Comparison of ENCODE assay signal across 9 cellular contexts in the genomic region with DNA sequence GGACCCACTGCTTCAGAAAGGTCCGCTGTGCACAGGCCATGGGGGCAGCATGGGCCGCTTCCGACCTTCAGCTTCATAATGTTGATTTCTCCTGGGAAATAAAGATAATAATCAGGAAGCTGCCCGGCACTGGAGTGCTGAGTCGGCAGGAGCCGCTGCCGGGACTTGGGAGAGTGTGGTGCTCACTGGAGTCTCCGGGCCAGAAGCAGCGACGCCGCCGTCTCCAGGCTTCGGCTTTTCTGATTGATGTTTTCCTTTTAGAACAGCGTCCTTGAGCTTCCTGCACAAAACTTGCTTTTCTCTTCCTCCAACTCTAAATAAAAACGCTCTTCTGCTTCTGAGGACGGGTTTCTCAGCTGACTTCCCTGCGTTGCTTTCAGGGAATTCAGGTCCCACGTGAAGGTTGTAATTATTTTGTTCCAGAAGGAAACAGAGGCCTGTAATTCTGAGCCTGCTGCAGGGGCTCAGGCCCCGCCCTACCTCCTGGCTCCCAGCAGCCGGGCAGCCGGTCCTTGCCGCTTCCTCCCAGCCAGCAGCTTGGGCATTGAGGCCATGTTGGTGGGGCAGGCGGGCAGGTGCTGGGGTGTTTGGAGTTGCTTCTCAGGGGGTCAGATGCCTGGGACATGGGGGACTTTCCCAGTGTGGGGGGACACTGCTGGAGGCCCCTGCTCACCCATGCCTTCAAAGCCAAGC. TPM values are rescaled to one million over a fixed set of nuclear protein-coding genes. Genes with fewer than 3 reads are reported as not detected.
DNase-seq lines count a peak whose midpoint lies in the region; ATAC-seq and TF ChIP-seq lines count a peak whose summit lies in the region.
"Had no signal": no experiment of that assay in that cellular context is flagged by ENCODE, and none has a peak within 500 bp of the region (broad histone marks: within the 10 kb centered on the region; RNA-seq: fewer than 3 reads in every experiment).

No MANE protein-coding gene starts in this region.

- no peak for DNase-seq in LNCaP clone FGC (ENCODE audit: low read depth)
- DNase-seq in dorsolateral prefrontal cortex, result peak in 1 of 10 donors; percentile 40
- no peak for DNase-seq in right lobe of liver
- DNase-seq in substantia nigra (lab: John Stamatoyannopoulos, UW), result no peak
- no peak for DNase-seq in NCI-H1092 (lab: John Stamatoyannopoulos, UW)
- no peak for DNase-seq in stimulated activated CD4-positive, alpha-beta T cell treated with anti-CD3 and anti-CD28 coated beads, Interleukin-15, amount 100 ng/mL, for 24 hours
- no peak for DNase-seq in MG63
- DNase-seq in NCI-H128 (lab: John Stamatoyannopoulos, UW; ENCODE audit: unreplicated experiment), result no peak
- DNase-seq: activated naive CD8-positive, alpha-beta T cell treated with anti-CD3 and anti-CD28 coated beads, Interleukin-2, amount 10 ng/mL, durations not matched to agents 7 days and 5 days had no signal

- H3K4me3 ChIP-seq in LNCaP clone FGC (ENCODE audit: low read depth, low read length), result peak overlapping the region; percentile 17; the same call in 1 of the 2 replicates
- H3K4me3 ChIP-seq in dorsolateral prefrontal cortex, result peak overlapping the region in 6 of 59 donors; percentile 0 to 28 (median 16)
- H3K4me3 ChIP-seq in right lobe of liver, result no peak overlapping the region
- no peak overlapping the region for H3K4me3 ChIP-seq in MG63

- H3K27me3 ChIP-seq in dorsolateral prefrontal cortex (no peaks in the 10 kb centered on the region), right lobe of liver (no peaks in the 10 kb centered on the region), MG63 (no peaks in the 10 kb centered on the region)

- peak; percentile 30 to 42 (median 36) for ATAC-seq in right lobe of liver

- H3K27ac ChIP-seq in dorsolateral prefrontal cortex (peak overlapping the region in 56 of 59 donors; percentile 11 to 88 (median 75)), right lobe of liver (peak overlapping the region; percentile 21 to 60 (median 53)), substantia nigra (ENCODE audit: low read depth, low read length, poor library complexity, severe bottlenecking) (peak overlapping the region; percentile 5)

- peaks cover 0 to 9% (median 2%) of the 10 kb centered on the region in 4 donors for H3K4me1 ChIP-seq in right lobe of liver

- H3K9me3 ChIP-seq in right lobe of liver (no peaks in the 10 kb centered on the region), MG63 (no peaks in the 10 kb centered on the region)

- TF ChIP-seq POLR2A in right lobe of liver (IDR thresholded peaks at IDR 0.05), result no peak

- intact Hi-C loops in dorsolateral prefrontal cortex (cut with DNase I) (no loop called here), right lobe of liver (cut with DNase I) (no loop called here)

- TF ChIP-seq CTCF in LNCaP clone FGC (IDR thresholded peaks at IDR 0.05; ENCODE audit: control insufficient read depth, extremely low read depth, insufficient read depth), result no peak
- no peak for TF ChIP-seq CTCF in dorsolateral prefrontal cortex (IDR thresholded peaks at IDR 0.05 in 54 of 56, conservative IDR thresholded peaks at IDR 0.05 in 2 of 56; ENCODE audit: low read depth in 1 of 56, partially characterized antibody in 56 of 56)
- TF ChIP-seq CTCF in right lobe of liver (IDR thresholded peaks at IDR 0.05), result no peak

- 53% methylated on average over 16 of the region's 23 CpGs for WGBS in right lobe of liver (ENCODE audit: insufficient coverage, low coverage, low lambda C conversion rate, missing lambda C conversion rate)

- no peaks in the 10 kb centered on the region for H3K36me3 ChIP-seq in right lobe of liver
- peaks cover 19% of the 10 kb centered on the region for H3K36me3 ChIP-seq in MG63

RNA-seq across cellular contexts. Expression of a gene that starts 14.7 kb away (rescaled TPM):
- total RNA-seq in dorsolateral prefrontal cortex, result 10 to 100 TPM in 118 of 120 experiments, 1 to 10 TPM in 2; 7.7 to 28.3 (median 17.8) TPM
- total RNA-seq in right lobe of liver, result 10 to 100 TPM in 1 of 6 experiments, 1 to 10 TPM in 5; 3.0 to 12.2 (median 5.1) TPM
- total RNA-seq in MG63 (2014; rRNA removed; shearing (Covaris generic); ENCODE audit: low replicate concordance), result 20.1 and 25.2 TPM in 2 replicates

Comparison
In these comparisons a context has a peak if more than half of its experiments do, and no peak if none do; other contexts are left out.
1. H3K27ac ChIP-seq: peak in every context shown above with its lines; median percentile 75 in dorsolateral prefrontal cortex; 53 in right lobe of liver; 5 in substantia nigra.